ENCODE assay signal across 11 cellular contexts in genomic region chr2:134247679-134248078, GRCh38. TPM values are rescaled to one million over a fixed set of nuclear protein-coding genes. Genes with fewer than 3 reads are reported as not detected.
DNase-seq lines count a peak whose midpoint lies in the region; ATAC-seq lines count a peak whose summit lies in the region.
"Had no signal": no experiment of that assay in that cellular context is flagged by ENCODE, and none has a peak within 500 bp of the region (broad histone marks: within the 10 kb centered on the region; RNA-seq: fewer than 3 reads in every experiment).

No MANE protein-coding gene starts in this region.

- peaks cover 0 to 22% of the 10 kb centered on the region in 2 donors for H3K36me3 Mint-ChIP-seq in stimulated activated naive B cell treated with anti-CD40 and anti-IgM and Interleukin-4, amounts not matched to agents 10 μg/mL and 1 μg/mL and 100 μg/mL, for 72 hours

- peaks cover 82 to 99% of the 10 kb centered on the region in 2 donors for H3K4me1 Mint-ChIP-seq in stimulated activated naive B cell treated with anti-CD40 and anti-IgM and Interleukin-4, amounts not matched to agents 10 μg/mL and 1 μg/mL and 100 μg/mL, for 72 hours

- H3K4me3 Mint-ChIP-seq in stimulated activated naive B cell treated with anti-CD40 and anti-IgM and Interleukin-4, amounts not matched to agents 10 μg/mL and 1 μg/mL and 100 μg/mL, for 72 hours: no peak overlapping the region

- ATAC-seq in GM18909 (IDR thresholded peaks at IDR 0.05; ENCODE audit: poor library complexity, unreplicated experiment): peak; percentile 54
- ATAC-seq in GM21825 (IDR thresholded peaks at IDR 0.05; ENCODE audit: unreplicated experiment): peak; percentile 35
- peak; percentile 51 for ATAC-seq in HG03378 (IDR thresholded peaks at IDR 0.05; ENCODE audit: unreplicated experiment)
- peak; percentile 36 to 38 for ATAC-seq in stimulated activated naive B cell treated with anti-CD40 and anti-IgM and Interleukin-4, amounts not matched to agents 10 μg/mL and 1 μg/mL and 100 μg/mL, for 72 hours (replicated peaks)

- H3K9me3 Mint-ChIP-seq in stimulated activated naive B cell treated with anti-CD40 and anti-IgM and Interleukin-4, amounts not matched to agents 10 μg/mL and 1 μg/mL and 100 μg/mL, for 72 hours: no peaks in the 10 kb centered on the region

- no peak for DNase-seq in stimulated activated naive B cell treated with anti-CD40 and anti-IgM and Interleukin-4, amounts not matched to agents 10 μg/mL and 1 μg/mL and 100 μg/mL, for 72 hours
- DNase-seq in ureter (ENCODE audit: low spot score) (no peak), KG1 (lab: John Stamatoyannopoulos, UW) (no peak), NCI-H1436 treated with DMSO at 0.1 percent for 48 hours (lab: John Stamatoyannopoulos, UW) (no peak)
- DNase-seq: activated T-cell treated with anti-CD3 and anti-CD28 coated beads for 4 hours, DMS153, hippocampal formation, NCI-H1417 had no signal

- no peaks in the 10 kb centered on the region for H3K27me3 Mint-ChIP-seq in stimulated activated naive B cell treated with anti-CD40 and anti-IgM and Interleukin-4, amounts not matched to agents 10 μg/mL and 1 μg/mL and 100 μg/mL, for 72 hours

- peak overlapping the region; percentile 53 for H3K27ac Mint-ChIP-seq in stimulated activated naive B cell treated with anti-CD40 and anti-IgM and Interleukin-4, amounts not matched to agents 10 μg/mL and 1 μg/mL and 100 μg/mL, for 72 hours

RNA-seq across cellular contexts. Expression of gene MGAT5, which starts 6.2 kb away (rescaled TPM):
- 56.3 TPM for total RNA-seq in ureter
